In genomic region chr15:52515343-52515742, GRCh38 we compare ENCODE assay signal across 35 cellular contexts.
"Had no signal": no experiment of that assay in that cellular context is flagged by ENCODE, and none has a peak within 500 bp of the region (broad histone marks: within the 10 kb centered on the region; RNA-seq: fewer than 3 reads in every experiment).

No MANE protein-coding gene starts in this region.

- DNase-seq: Karpas-422, Kasumi-1, KG1, MG63, MM.1S, MV-4-11, NCI-H1048, NCI-H1092, NCI-H1092 treated with DMSO at 0.1 percent for 48 hours, NCI-H1105, NCI-H1105 treated with DMSO at 0.1 percent for 48 hours, NCI-H1417, NCI-H1417 treated with DMSO at 0.1 percent for 48 hours, NCI-H1436, NCI-H1436 treated with DMSO at 0.1 percent for 48 hours, NCI-H146, NCI-H1694, NCI-H1694 treated with DMSO at 0.1 percent for 48 hours, NCI-H187, NCI-H187 treated with DMSO at 0.1 percent for 48 hours, NCI-H1930, NCI-H2029, NCI-H2029 treated with DMSO at 0.1 percent for 48 hours, NCI-H2081, NCI-H2081 treated with DMSO at 0.1 percent for 48 hours, NCI-H2107, NCI-H2171, NCI-H2171 treated with DMSO at 0.1 percent for 48 hours, NCI-H2227 treated with DMSO at 0.1 percent for 48 hours, NCI-H226, NCI-H345, NCI-H446, NCI-H446 treated with DMSO at 0.1 percent for 48 hours, NCI-H510A had no signal

- H3K4me3 ChIP-seq: MG63 had no signal

- H3K4me2 ChIP-seq: KMS-11 had no signal

- H3K27me3 ChIP-seq: MG63 had no signal

- H3K36me3 ChIP-seq: MG63 had no signal

- H3K27ac ChIP-seq: KMS-11 had no signal

- H3K9me3 ChIP-seq: MG63 had no signal
